In genomic region chr5:36690041-36690941, GRCh38 we compare ENCODE assay signal across 8 cellular contexts.
DNase-seq lines count a peak whose midpoint lies in the region; ATAC-seq and TF ChIP-seq lines count a peak whose summit lies in the region.

No MANE protein-coding gene starts in this region.

- CTCF ChIA-PET in CD4-positive, alpha-beta T cell (lab: Charles Lee) = interaction anchor here (0.8 to 1.3 kb wide), 3 partner anchors 9 to 49 kb away, joined by 3 to 4 read pairs (median 3); no protein-coding TSS in a partner anchor
- CTCF ChIA-PET in activated CD8-positive, alpha-beta memory T cell treated with anti-CD3 and anti-CD28 coated beads, Interleukin-2, amount 10 ng/mL, durations not matched to agents 7 days and 5 days (lab: Charles Lee) = interaction anchor here (0.6 to 1.9 kb wide), 22 partner anchors 9 to 611 kb away, joined by 3 to 13 read pairs (median 3); partner anchors contain the start of gene NIPBL

- no peaks in the 10 kb centered on the region for H3K9me3 Mint-ChIP-seq in CD4-positive, alpha-beta T cell
- no peaks in the 10 kb centered on the region for H3K9me3 Mint-ChIP-seq in activated CD8-positive, alpha-beta memory T cell treated with anti-CD3 and anti-CD28 coated beads, Interleukin-2, amount 10 ng/mL, durations not matched to agents 7 days and 5 days (ENCODE audit: low read depth)
- no peaks in the 10 kb centered on the region for H3K9me3 Mint-ChIP-seq in endothelial cell (ENCODE audit: unreplicated experiment)

- no peaks in the 10 kb centered on the region for H3K9me3 ChIP-seq in CD4-positive, alpha-beta T cell (ENCODE audit: control insufficient read depth, low read length)

- no peak overlapping the region for H3K27ac Mint-ChIP-seq in CD4-positive, alpha-beta T cell
- no peak overlapping the region for H3K27ac Mint-ChIP-seq in activated CD8-positive, alpha-beta memory T cell treated with anti-CD3 and anti-CD28 coated beads, Interleukin-2, amount 10 ng/mL, durations not matched to agents 7 days and 5 days
- H3K27ac Mint-ChIP-seq in endothelial cell (ENCODE audit: unreplicated experiment) = no peak overlapping the region

- peak overlapping the region; percentile 87 for H3K4me3 Mint-ChIP-seq in CD4-positive, alpha-beta T cell
- peak overlapping the region; percentile 77 for H3K4me3 Mint-ChIP-seq in activated CD8-positive, alpha-beta memory T cell treated with anti-CD3 and anti-CD28 coated beads, Interleukin-2, amount 10 ng/mL, durations not matched to agents 7 days and 5 days
- peak overlapping the region; percentile 80 for H3K4me3 Mint-ChIP-seq in endothelial cell (ENCODE audit: unreplicated experiment)

- peak; percentile 76 for TF ChIP-seq CTCF in CD4-positive, alpha-beta T cell (IDR thresholded peaks at IDR 0.05)
- peak; percentile 86 for TF ChIP-seq CTCF in endothelial cell (IDR thresholded peaks at IDR 0.05; ENCODE audit: unreplicated experiment)

- ATAC-seq in CD4-positive, alpha-beta T cell (ENCODE audit: poor library complexity) = peak; percentile 90
- ATAC-seq in GM19438 (IDR thresholded peaks at IDR 0.05; ENCODE audit: low read depth, unreplicated experiment) = peak; percentile 75
- peak; percentile 38 for ATAC-seq in HG03558 (IDR thresholded peaks at IDR 0.05; ENCODE audit: extremely low read depth, unreplicated experiment)
- peak; percentile 96 for ATAC-seq in activated CD8-positive, alpha-beta memory T cell treated with anti-CD3 and anti-CD28 coated beads, Interleukin-2, amount 10 ng/mL, durations not matched to agents 7 days and 5 days

- peaks cover 50% of the 10 kb centered on the region for H3K27me3 Mint-ChIP-seq in CD4-positive, alpha-beta T cell
- peaks cover 26% of the 10 kb centered on the region for H3K27me3 Mint-ChIP-seq in activated CD8-positive, alpha-beta memory T cell treated with anti-CD3 and anti-CD28 coated beads, Interleukin-2, amount 10 ng/mL, durations not matched to agents 7 days and 5 days
- no peaks in the 10 kb centered on the region for H3K27me3 Mint-ChIP-seq in endothelial cell (ENCODE audit: unreplicated experiment)

- peak; percentile 39 to 66 (median 48) for DNase-seq in CD4-positive, alpha-beta T cell
- DNase-seq in NCI-H82 treated with DMSO at 0.1 percent for 48 hours (lab: John Stamatoyannopoulos, UW; ENCODE audit: unreplicated experiment) (peak; percentile 17), endothelial cell (ENCODE audit: low spot score) (peak; percentile 76), mesenteric fat pad (ENCODE audit: low spot score) (peak; percentile 92)
- DNase-seq in activated CD8-positive, alpha-beta memory T cell treated with anti-CD3 and anti-CD28 coated beads, Interleukin-2, amount 10 ng/mL, durations not matched to agents 7 days and 5 days = peak; percentile 77
- DNase-seq in stimulated activated CD8-positive, alpha-beta memory T cell treated with anti-CD3 and anti-CD28 coated beads, Interleukin-12 subunit alpha, Interleukin-12 subunit beta, amount 100 ng/mL, for 4 hours (ENCODE audit: low read depth) = peak; percentile 36

- peaks cover 12% of the 10 kb centered on the region for H3K4me1 Mint-ChIP-seq in CD4-positive, alpha-beta T cell (ENCODE audit: low read depth)
- peaks cover 9% of the 10 kb centered on the region for H3K4me1 Mint-ChIP-seq in activated CD8-positive, alpha-beta memory T cell treated with anti-CD3 and anti-CD28 coated beads, Interleukin-2, amount 10 ng/mL, durations not matched to agents 7 days and 5 days
- H3K4me1 Mint-ChIP-seq in endothelial cell (ENCODE audit: unreplicated experiment) = peaks cover 3% of the 10 kb centered on the region

- peaks cover 9% of the 10 kb centered on the region for H3K27me3 ChIP-seq in CD4-positive, alpha-beta T cell (ENCODE audit: control insufficient read depth, insufficient read depth, low read length)

- H3K36me3 Mint-ChIP-seq in CD4-positive, alpha-beta T cell (ENCODE audit: low read depth) = no peaks in the 10 kb centered on the region
- H3K36me3 Mint-ChIP-seq in activated CD8-positive, alpha-beta memory T cell treated with anti-CD3 and anti-CD28 coated beads, Interleukin-2, amount 10 ng/mL, durations not matched to agents 7 days and 5 days = no peaks in the 10 kb centered on the region
- no peaks in the 10 kb centered on the region for H3K36me3 Mint-ChIP-seq in endothelial cell (ENCODE audit: low read depth, unreplicated experiment)

- H3K27ac ChIP-seq in CD4-positive, alpha-beta T cell (ENCODE audit: low read depth, low read length) = no peak overlapping the region

- intact Hi-C loops in CD4-positive, alpha-beta T cell (cut with DNase I, micrococcal nuclease) = loop anchor here in 1 of 2 experiments (5.0 to 10.0 kb wide), 2 partner anchors 423 to 605 kb away; no protein-coding TSS in a partner anchor

- POLR2A ChIA-PET in CD4-positive, alpha-beta T cell (lab: Charles Lee) = no interaction called here

Comparison
In these comparisons a context has a peak if more than half of its experiments do, and no peak if none do; other contexts are left out.
1. ATAC-seq: peak in every context shown above with its lines; median percentile 96 in activated CD8-positive, alpha-beta memory T cell treated with anti-CD3 and anti-CD28 coated beads, Interleukin-2, amount 10 ng/mL, durations not matched to agents 7 days and 5 days; 90 in CD4-positive, alpha-beta T cell; 75 in GM19438; 38 in HG03558.
2. DNase-seq: peak in every context shown above with its lines; median percentile 92 in mesenteric fat pad; 77 in activated CD8-positive, alpha-beta memory T cell treated with anti-CD3 and anti-CD28 coated beads, Interleukin-2, amount 10 ng/mL, durations not matched to agents 7 days and 5 days; 76 in endothelial cell; 48 in CD4-positive, alpha-beta T cell; 36 in stimulated activated CD8-positive, alpha-beta memory T cell treated with anti-CD3 and anti-CD28 coated beads, Interleukin-12 subunit alpha, Interleukin-12 subunit beta, amount 100 ng/mL, for 4 hours; 17 in NCI-H82 treated with DMSO at 0.1 percent for 48 hours.